ENCODE assay signal across 1 cellular context in genomic region chr3:186454881-186455703, GRCh38.
TF ChIP-seq lines count a peak whose summit lies in the region.

No MANE protein-coding gene starts in this region.

TF ChIP-seq in Ishikawa, 13 proteins besides CTCF, POLR2A, EP300 and RAD21 (continued from another document):
- TF ChIP-seq TCF12 (IDR thresholded peaks at IDR 0.05; ENCODE audit: low read depth) (peak; percentile 76), ZBTB7A (IDR thresholded peaks at IDR 0.05; ENCODE audit: low read depth) (no peak), CREB1 (IDR thresholded peaks at IDR 0.05; ENCODE audit: low read depth) (no peak), FOXM1 (IDR thresholded peaks at IDR 0.05; ENCODE audit: borderline replicate concordance, low read depth) (no peak), TAF1 (IDR thresholded peaks at IDR 0.05; ENCODE audit: low read depth) (no peak), TEAD4 (IDR thresholded peaks at IDR 0.05) (peak; percentile 65), EGR1 (IDR thresholded peaks at IDR 0.05) (no peak), NFIC (IDR thresholded peaks at IDR 0.05) (peak; percentile 90), MAX (IDR thresholded peaks at IDR 0.05) (peak; percentile 65; the same call in 1 of the 2 replicates), CEBPB (IDR thresholded peaks at IDR 0.05) (no peak), YY1 (IDR thresholded peaks at IDR 0.05; ENCODE audit: low read depth) (no peak), USF1 (IDR thresholded peaks at IDR 0.05) (no peak)
